19 cellular contexts compared by ENCODE assay signal in the genomic region with DNA sequence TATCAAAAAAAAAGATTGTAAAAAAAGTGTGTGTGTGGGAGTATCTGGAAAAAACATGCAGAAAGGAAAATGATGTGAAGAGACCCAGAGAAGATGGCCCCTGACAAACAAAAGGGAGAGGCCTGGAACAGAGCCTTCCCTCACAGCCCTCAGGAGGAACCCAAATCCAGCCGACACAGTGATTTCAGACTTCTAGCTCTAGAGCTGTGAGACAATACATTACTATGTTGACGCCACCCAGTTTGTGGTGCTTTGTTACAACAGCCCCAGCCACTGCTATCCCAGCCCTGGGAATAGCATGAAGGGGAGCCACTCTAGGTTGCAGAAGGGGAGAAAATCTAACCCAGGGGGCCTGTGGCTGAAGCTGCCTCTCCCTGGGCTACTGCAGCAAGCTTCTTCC.
"Had no signal": no experiment of that assay in that cellular context is flagged by ENCODE, and none has a peak within 500 bp of the region (broad histone marks: within the 10 kb centered on the region; RNA-seq: fewer than 3 reads in every experiment).

No MANE protein-coding gene starts in this region.

- H3K9me3 Mint-ChIP-seq: stimulated activated effector memory CD8-positive, alpha-beta T cell treated with anti-CD3 and anti-CD28 coated beads, Interleukin-12 subunit alpha, Interleukin-12 subunit beta, amount 100 ng/mL, for 72 hours had no signal

- H3K27me3 ChIP-seq: esophagus squamous epithelium, heart left ventricle, ovary, tibial artery had no signal

- DNase-seq: cerebellar nuclear complex; effector memory CD8-positive, alpha-beta T cell; esophagus squamous epithelium; foreskin melanocyte; heart left ventricle; hypothalamus; kidney glomerular epithelial cell; mammary epithelial cell; nephron progenitor cell; ovary; right cardiac atrium; stimulated activated CD4-positive, alpha-beta T cell treated with anti-CD3 and anti-CD28 coated beads, Interleukin-4, amount 100 ng/mL, for 1 hour; stimulated activated CD8-positive, alpha-beta memory T cell treated with anti-CD3 and anti-CD28 coated beads, Interleukin-4, amount 100 ng/mL, for 48 hours; stimulated activated naive CD8-positive, alpha-beta T cell treated with anti-CD3 and anti-CD28 coated beads, Interleukin-15, Interleukin-2, amounts not matched to agents 100 U/mL and 50 U/mL, for 24 hours; tibial artery had no signal

- H3K27ac ChIP-seq: esophagus squamous epithelium, neutrophil, ovary, tibial artery had no signal

- H3K4me3 ChIP-seq: esophagus squamous epithelium, heart left ventricle, ovary, smooth muscle cell, tibial artery had no signal

- H3K4me3 Mint-ChIP-seq: dendritic cell treated with granulocyte-macrophage colony-stimulating factor and Interleukin-4, amounts not matched to agents 40 ng/mL and 50 ng/mL, for 4 days; effector memory CD8-positive, alpha-beta T cell; nephron progenitor cell; stimulated activated effector memory CD8-positive, alpha-beta T cell treated with anti-CD3 and anti-CD28 coated beads, Interleukin-12 subunit alpha, Interleukin-12 subunit beta, amount 100 ng/mL, for 72 hours had no signal

- ATAC-seq: effector memory CD8-positive, alpha-beta T cell; heart left ventricle; right cardiac atrium; stimulated activated effector memory CD8-positive, alpha-beta T cell treated with anti-CD3 and anti-CD28 coated beads, Interleukin-12 subunit alpha, Interleukin-12 subunit beta, amount 100 ng/mL, for 72 hours; stimulated activated naive CD8-positive, alpha-beta T cell treated with anti-CD3 and anti-CD28 coated beads, Interleukin-15, Interleukin-2, amounts not matched to agents 100 U/mL and 50 U/mL, for 24 hours had no signal

- H3K36me3 Mint-ChIP-seq: stimulated activated effector memory CD8-positive, alpha-beta T cell treated with anti-CD3 and anti-CD28 coated beads, Interleukin-12 subunit alpha, Interleukin-12 subunit beta, amount 100 ng/mL, for 72 hours had no signal

- H3K4me2 ChIP-seq: smooth muscle cell had no signal

- H3K36me3 ChIP-seq: esophagus squamous epithelium, heart left ventricle, neutrophil, ovary, tibial artery had no signal

- H3K9me3 ChIP-seq: esophagus squamous epithelium, neutrophil, ovary, tibial artery had no signal
